9 cellular contexts compared by ENCODE assay signal in the genomic region with DNA sequence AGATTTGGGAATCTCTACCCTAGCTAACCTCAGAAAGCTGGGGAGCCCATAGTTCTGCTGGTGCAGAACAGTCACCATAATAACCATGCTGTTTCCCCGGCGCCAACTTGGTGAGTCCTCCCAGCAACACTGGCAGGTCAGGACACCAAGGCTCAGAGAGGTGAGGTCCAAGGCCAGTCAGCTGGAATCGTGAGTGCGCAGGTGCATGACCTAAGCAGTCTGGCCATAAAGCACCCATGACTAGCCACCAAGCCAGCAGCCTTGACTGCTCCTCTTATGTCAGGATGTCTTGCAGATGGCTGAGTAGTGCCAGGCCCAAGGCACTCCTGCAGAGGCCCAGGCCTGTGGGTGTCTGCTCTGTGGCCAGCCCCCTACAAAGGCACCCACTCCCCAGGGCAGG. TPM values are rescaled to one million over a fixed set of nuclear protein-coding genes. Genes with fewer than 3 reads are reported as not detected.
DNase-seq lines count a peak whose midpoint lies in the region; ATAC-seq and TF ChIP-seq lines count a peak whose summit lies in the region.
"Had no signal": no experiment of that assay in that cellular context is flagged by ENCODE, and none has a peak within 500 bp of the region (broad histone marks: within the 10 kb centered on the region; RNA-seq: fewer than 3 reads in every experiment).

No MANE protein-coding gene starts in this region.

- peak overlapping the region; percentile 74 for H3K4me3 ChIP-seq in GM23338

- H3K4me3 Mint-ChIP-seq in GM23338 (peak overlapping the region; percentile 99), immature natural killer cell (peak overlapping the region; percentile 83 to 100 (median 98))

- ATAC-seq in GM23338 = no peak
- no peak for ATAC-seq in stimulated activated naive CD8-positive, alpha-beta T cell treated with anti-CD3 and anti-CD28 coated beads, Interleukin-15, Interleukin-2, amounts not matched to agents 100 U/mL and 50 U/mL, for 24 hours
- no peak for ATAC-seq in GM18870 (IDR thresholded peaks at IDR 0.05; ENCODE audit: unreplicated experiment)
- no peak for ATAC-seq in omental fat pad (ENCODE audit: low FRiP score)

- H2AFZ ChIP-seq in GM23338 = no peak overlapping the region

- no peaks in the 10 kb centered on the region for H3K9me2 ChIP-seq in GM23338 (ENCODE audit: insufficient read depth)

- H4K20me1 ChIP-seq in GM23338 (replicated peaks; ENCODE audit: insufficient read depth) = peaks cover 26% of the 10 kb centered on the region

- peaks cover 5% of the 10 kb centered on the region; the same call in 1 of the 2 replicates for H3K36me3 ChIP-seq in GM23338 (ENCODE audit: insufficient read depth)

- H3K36me3 Mint-ChIP-seq in GM23338 (ENCODE audit: low read depth) (peaks cover 45% of the 10 kb centered on the region), immature natural killer cell (peaks cover 8 to 21% (median 10%) of the 10 kb centered on the region in 3 donors)

- DNase-seq in GM23338 (ENCODE audit: low spot score) (no peak), immature natural killer cell (no peak), MV-4-11 (lab: John Stamatoyannopoulos, UW) (no peak), omental fat pad (ENCODE audit: low spot score) (no peak)
- peak; percentile 29 for DNase-seq in stimulated activated naive CD8-positive, alpha-beta T cell treated with anti-CD3 and anti-CD28 coated beads, Interleukin-15, Interleukin-2, amounts not matched to agents 100 U/mL and 50 U/mL, for 24 hours
- DNase-seq: activated CD4-positive, CD25-positive, alpha-beta regulatory T cell treated with anti-CD3 and anti-CD28 coated beads, Interleukin-2, amount 50 U/mL, for 72 hours had no signal

- no peaks in the 10 kb centered on the region for H3K27me3 ChIP-seq in GM23338 (ENCODE audit: insufficient read depth)

- peak overlapping the region; percentile 98 for H3K4me2 ChIP-seq in GM23338

- H3K4me1 Mint-ChIP-seq in GM23338 = peaks cover 34% of the 10 kb centered on the region
- H3K4me1 Mint-ChIP-seq in immature natural killer cell = peaks cover 61 to 65% of the 10 kb centered on the region in 2 donors

- H3K27me3 Mint-ChIP-seq in GM23338 (ENCODE audit: insufficient read depth, low read depth, poor library complexity) (peaks cover 22% of the 10 kb centered on the region), immature natural killer cell (ENCODE audit: low read depth in 3 of 3) (peaks cover 19 to 39% (median 31%) of the 10 kb centered on the region in 3 donors)

- 0 out of 2 replicates have a peak, but pooled peaks cover 7% of the 10 kb centered on the region for H3F3A ChIP-seq in GM23338 (replicated peaks; ENCODE audit: low read depth)

- H3K4me1 ChIP-seq in GM23338 (ENCODE audit: insufficient read depth) = peaks cover 24% of the 10 kb centered on the region

- H3K27ac ChIP-seq in GM23338 (ENCODE audit: low read depth) = no peak overlapping the region
- peak overlapping the region; percentile 99 for H3K27ac ChIP-seq in VCaP

- H3K9me3 Mint-ChIP-seq in GM23338 (peaks cover 2% of the 10 kb centered on the region; the same call in 1 of the 3 replicates), immature natural killer cell (no peaks in the 10 kb centered on the region)

- H3K79me2 ChIP-seq in GM23338 (replicated peaks; ENCODE audit: insufficient read depth) = peaks cover 52% of the 10 kb centered on the region

- H3K27ac Mint-ChIP-seq in GM23338 = peak overlapping the region; percentile 61
- H3K27ac Mint-ChIP-seq in immature natural killer cell = peak overlapping the region; percentile 94 to 100 (median 97)

- TF ChIP-seq CTCF in GM23338 (conservative IDR thresholded peaks at IDR 0.05; ENCODE audit: low read depth in 2 of 2) (no peak), VCaP (conservative IDR thresholded peaks at IDR 0.05) (no peak), omental fat pad (IDR thresholded peaks at IDR 0.05) (no peak)

TF ChIP-seq in GM23338, 12 proteins besides CTCF, POLR2A, EP300 and RAD21 (continues in another document):
- no peak for TF ChIP-seq STAT1 (IDR thresholded peaks at IDR 0.05; ENCODE audit: unreplicated experiment)
- TF ChIP-seq ZNF331 (CRISPR knock-in tag; IDR thresholded peaks at IDR 0.05; ENCODE audit: low read depth) = no peak
- TF ChIP-seq ZNF462 (CRISPR knock-in tag; IDR thresholded peaks at IDR 0.05) = no peak
- TF ChIP-seq NANOG (IDR thresholded peaks at IDR 0.05; ENCODE audit: borderline replicate concordance) = no peak

RNA-seq across cellular contexts. Expression of gene RNF44, which starts 2.6 kb away (rescaled TPM):
- 78.5 and 104 TPM in 2 replicates for total RNA-seq in GM23338 (2014; rRNA removed; shearing (Covaris generic))
- polyA plus RNA-seq in GM23338 (2016; fragmentation: Nextera tagmentation; extraction: Ambion mirVana) (56.7 and 59.3 TPM in 2 replicates), immature natural killer cell (1 to 10 TPM; 1.2 to 9.8 (median 2.0) TPM)
- 10 to 100 TPM in 3 of 4 donors, 1 to 10 TPM in 1; 7.4 to 24.4 (median 10.8) TPM for total RNA-seq in omental fat pad

RNA-seq across cellular contexts. Expression of gene CDHR2, which starts 14.5 kb away (rescaled TPM):
- total RNA-seq in GM23338 (2014; rRNA removed; shearing (Covaris generic)) = not detected in 2 replicates
- polyA plus RNA-seq in GM23338 (2016; fragmentation: Nextera tagmentation; extraction: Ambion mirVana) (0.17 TPM in 1 of 2 replicates, not detected in the other), immature natural killer cell (not detected)
- total RNA-seq in omental fat pad = not detected
- total RNA-seq: lung microvascular endothelial cell had no signal
